20 cellular contexts compared by ENCODE assay signal in genomic region chr1:19329611-19330010, GRCh38.
"Had no signal": no experiment of that assay in that cellular context is flagged by ENCODE, and none has a peak within 500 bp of the region (broad histone marks: within the 10 kb centered on the region; RNA-seq: fewer than 3 reads in every experiment).

No MANE protein-coding gene starts in this region.

- ATAC-seq: activated CD4-positive, alpha-beta T cell treated with anti-CD3 and anti-CD28 coated beads for 36 hours; activated naive CD4-positive, alpha-beta T cell treated with anti-CD3 and anti-CD28 coated beads, Interleukin-2, amount 50 U/mL, for 72 hours; activated T-cell treated with anti-CD3 and anti-CD28 coated beads, Interleukin-2, amount 50 U/mL, for 4 hours; heart left ventricle; left lung had no signal

- H3K4me1 Mint-ChIP-seq: activated CD4-positive, alpha-beta memory T cell treated with anti-CD3 and anti-CD28 coated beads, Interleukin-2, amount 10 ng/mL, durations not matched to agents 7 days and 5 days; activated CD4-positive, alpha-beta T cell treated with anti-CD3 and anti-CD28 coated beads for 36 hours; brain had no signal

- H3K4me3 ChIP-seq: heart left ventricle, left lung, prostate gland, right atrium auricular region, tibial nerve, uterus had no signal

- H3K4me3 Mint-ChIP-seq: activated CD4-positive, alpha-beta memory T cell treated with anti-CD3 and anti-CD28 coated beads, Interleukin-2, amount 10 ng/mL, durations not matched to agents 7 days and 5 days; activated CD4-positive, alpha-beta T cell treated with anti-CD3 and anti-CD28 coated beads for 36 hours; activated T-cell treated with anti-CD3 and anti-CD28 coated beads, Interleukin-2, amount 50 U/mL, for 4 hours; brain; stimulated activated naive CD8-positive, alpha-beta T cell treated with anti-CD3 and anti-CD28 coated beads, Interleukin-15, Interleukin-2, amounts not matched to agents 100 ng/mL and 50 ng/mL, for 24 hours had no signal

- FAIRE-seq: colon, frontal cortex had no signal

- H3K36me3 Mint-ChIP-seq: activated naive CD4-positive, alpha-beta T cell treated with anti-CD3 and anti-CD28 coated beads, Interleukin-2, amount 50 U/mL, for 72 hours had no signal

- H3K36me3 ChIP-seq: uterus had no signal

- H3K27me3 ChIP-seq: heart left ventricle, left lung, right atrium auricular region, tibial nerve, uterus had no signal

- DNase-seq: activated CD4-positive, alpha-beta memory T cell treated with anti-CD3 and anti-CD28 coated beads, Interleukin-2, amount 10 ng/mL, durations not matched to agents 7 days and 5 days; activated CD4-positive, alpha-beta T cell treated with anti-CD3 and anti-CD28 coated beads for 36 hours; activated gamma-delta T cell; activated T-cell treated with anti-CD3 and anti-CD28 coated beads, Interleukin-2, amount 50 U/mL, for 4 hours; amniotic stem cell; caudate nucleus; heart left ventricle; left lung; mammary epithelial cell; midbrain; stimulated activated CD4-positive, alpha-beta T cell treated with anti-CD3 and anti-CD28 coated beads, Interleukin-2, amount 100 ng/mL, for 24 hours; uterus had no signal

- H3K9me3 ChIP-seq: heart left ventricle, left lung, prostate gland, right atrium auricular region, tibial nerve, uterus had no signal

- H3K27ac ChIP-seq: heart left ventricle, left lung, prostate gland, right atrium auricular region, tibial nerve, uterus had no signal

- H3K27me3 Mint-ChIP-seq: activated CD4-positive, alpha-beta memory T cell treated with anti-CD3 and anti-CD28 coated beads, Interleukin-2, amount 10 ng/mL, durations not matched to agents 7 days and 5 days; activated CD4-positive, alpha-beta T cell treated with anti-CD3 and anti-CD28 coated beads for 36 hours; brain; stimulated activated naive CD8-positive, alpha-beta T cell treated with anti-CD3 and anti-CD28 coated beads, Interleukin-15, Interleukin-2, amounts not matched to agents 100 ng/mL and 50 ng/mL, for 24 hours had no signal

- H3K9me3 Mint-ChIP-seq: activated CD4-positive, alpha-beta memory T cell treated with anti-CD3 and anti-CD28 coated beads, Interleukin-2, amount 10 ng/mL, durations not matched to agents 7 days and 5 days; activated naive CD4-positive, alpha-beta T cell treated with anti-CD3 and anti-CD28 coated beads, Interleukin-2, amount 50 U/mL, for 72 hours; activated T-cell treated with anti-CD3 and anti-CD28 coated beads, Interleukin-2, amount 50 U/mL, for 4 hours; brain; stimulated activated naive CD8-positive, alpha-beta T cell treated with anti-CD3 and anti-CD28 coated beads, Interleukin-15, Interleukin-2, amounts not matched to agents 100 ng/mL and 50 ng/mL, for 24 hours had no signal

- H3K27ac Mint-ChIP-seq: activated CD4-positive, alpha-beta memory T cell treated with anti-CD3 and anti-CD28 coated beads, Interleukin-2, amount 10 ng/mL, durations not matched to agents 7 days and 5 days; activated CD4-positive, alpha-beta T cell treated with anti-CD3 and anti-CD28 coated beads for 36 hours; brain; stimulated activated naive CD8-positive, alpha-beta T cell treated with anti-CD3 and anti-CD28 coated beads, Interleukin-15, Interleukin-2, amounts not matched to agents 100 ng/mL and 50 ng/mL, for 24 hours had no signal

- H3K4me1 ChIP-seq: heart left ventricle, left lung, prostate gland, right atrium auricular region, tibial nerve, uterus had no signal
